14 cellular contexts compared by ENCODE assay signal in genomic region chr9:32339424-32339823, GRCh38. TPM values are rescaled to one million over a fixed set of nuclear protein-coding genes. Genes with fewer than 3 reads are reported as not detected.
DNase-seq lines count a peak whose midpoint lies in the region; ATAC-seq and TF ChIP-seq lines count a peak whose summit lies in the region.
"Had no signal": no experiment of that assay in that cellular context is flagged by ENCODE, and none has a peak within 500 bp of the region (broad histone marks: within the 10 kb centered on the region; RNA-seq: fewer than 3 reads in every experiment).

No MANE protein-coding gene starts in this region.

- TF ChIP-seq RAD21 in neural cell (conservative IDR thresholded peaks at IDR 0.05): no peak

- H3K9me2 ChIP-seq in neural cell (ENCODE audit: insufficient read depth, low read length): no peaks in the 10 kb centered on the region

- TF ChIP-seq CTCF in neural cell (IDR thresholded peaks at IDR 0.05; ENCODE audit: poor library complexity, severe bottlenecking) (no peak), uterus (IDR thresholded peaks at IDR 0.05) (no peak)

- no peaks in the 10 kb centered on the region for H3F3A ChIP-seq in neural cell (ENCODE audit: insufficient read depth, low read length, poor library complexity, severe bottlenecking)

- TF ChIP-seq POLR2A in uterus (IDR thresholded peaks at IDR 0.05): no peak

- no peaks in the 10 kb centered on the region for H3K4me1 ChIP-seq in uterus

- no peaks in the 10 kb centered on the region for H3K36me3 ChIP-seq in neural cell (ENCODE audit: insufficient read depth, low read length)
- no peaks in the 10 kb centered on the region for H3K36me3 ChIP-seq in uterus

- H3K27ac ChIP-seq in neural cell (ENCODE audit: low read length) (no peak overlapping the region), uterus (no peak overlapping the region)

- H4K20me1 ChIP-seq in neural cell (ENCODE audit: insufficient read depth): no peaks in the 10 kb centered on the region

- H3K27me3 ChIP-seq in neural cell (ENCODE audit: insufficient read depth, low read depth, low read length) (no peaks in the 10 kb centered on the region), uterus (no peaks in the 10 kb centered on the region)

- no peak overlapping the region for H3K9ac ChIP-seq in neural cell (ENCODE audit: low read length)

- intact Hi-C loops in uterus (cut with DNase I; ENCODE audit: low total_unique reads): no loop called here

- H3K9me3 ChIP-seq in neural cell (ENCODE audit: low read length) (no peaks in the 10 kb centered on the region), uterus (no peaks in the 10 kb centered on the region)
- H3K9me3 ChIP-seq: mucosa of descending colon had no signal

- H3K4me2 ChIP-seq in neural cell (ENCODE audit: low read length): no peak overlapping the region

- no peak overlapping the region for H2AFZ ChIP-seq in neural cell (ENCODE audit: low read depth, low read length)

- H3K79me2 ChIP-seq in neural cell (replicated peaks; ENCODE audit: insufficient read depth, low read length): no peaks in the 10 kb centered on the region

- H3K4me3 ChIP-seq in neural cell (ENCODE audit: low read length) (peak overlapping the region; percentile 12), uterus (no peak overlapping the region)
- H3K4me3 ChIP-seq: mucosa of descending colon had no signal

- DNase-seq in superior temporal gyrus (ENCODE audit: extremely low spot score): no peak
- DNase-seq in effector CD4-positive, alpha-beta T cell: no peak
- no peak for DNase-seq in uterus
- DNase-seq: CD4-positive, CD25-positive, alpha-beta regulatory T cell; HFFc6; Karpas-422; mucosa of descending colon; NCI-H2107; stimulated activated CD4-positive, alpha-beta T cell treated with anti-CD3 and anti-CD28 coated beads, Interleukin-4, amount 100 ng/mL, for 4 hours had no signal

- ATAC-seq in GM19043 (IDR thresholded peaks at IDR 0.05; ENCODE audit: low read depth, unreplicated experiment) (peak; percentile 79), GM21825 (IDR thresholded peaks at IDR 0.05; ENCODE audit: unreplicated experiment) (peak; percentile 67), HG03175 (IDR thresholded peaks at IDR 0.05; ENCODE audit: unreplicated experiment) (peak; percentile 84), GM19328 (IDR thresholded peaks at IDR 0.05; ENCODE audit: unreplicated experiment) (no peak)
- ATAC-seq: mucosa of descending colon had no signal

- TF ChIP-seq EP300 in neural cell (conservative IDR thresholded peaks at IDR 0.05; ENCODE audit: poor library complexity, severe bottlenecking): peak; percentile 83

TF ChIP-seq in neural cell, 6 proteins besides CTCF, POLR2A, EP300 and RAD21:
- TF ChIP-seq MXI1 (conservative IDR thresholded peaks at IDR 0.05; ENCODE audit: poor library complexity, severe bottlenecking) (no peak), TAF1 (IDR thresholded peaks at IDR 0.05; ENCODE audit: low read depth) (no peak), REST (IDR thresholded peaks at IDR 0.05; ENCODE audit: borderline replicate concordance) (no peak), EZH2 (IDR thresholded peaks at IDR 0.05; ENCODE audit: borderline replicate concordance, insufficient read depth, low read length, poor library complexity, severe bottlenecking) (no peak), SMC3 (conservative IDR thresholded peaks at IDR 0.05; ENCODE audit: poor library complexity) (peak; percentile 9), POLR2AphosphoS5 (IDR thresholded peaks at IDR 0.05) (peak; percentile 74)

RNA-seq across cellular contexts. Expression of gene ACO1, which starts 45.0 kb away (rescaled TPM):
- polyA plus RNA-seq in neural cell: 16.5 and 17.9 TPM in 2 replicates
- 22.4 and 23.8 TPM in 2 replicates for polyA minus RNA-seq in neural cell
- total RNA-seq in uterus: 10 to 100 TPM in 3 of 4 donors, 1 to 10 TPM in 1; 10.0 to 39.5 (median 24.9) TPM
